ENCODE assay signal across 8 cellular contexts in the genomic region with DNA sequence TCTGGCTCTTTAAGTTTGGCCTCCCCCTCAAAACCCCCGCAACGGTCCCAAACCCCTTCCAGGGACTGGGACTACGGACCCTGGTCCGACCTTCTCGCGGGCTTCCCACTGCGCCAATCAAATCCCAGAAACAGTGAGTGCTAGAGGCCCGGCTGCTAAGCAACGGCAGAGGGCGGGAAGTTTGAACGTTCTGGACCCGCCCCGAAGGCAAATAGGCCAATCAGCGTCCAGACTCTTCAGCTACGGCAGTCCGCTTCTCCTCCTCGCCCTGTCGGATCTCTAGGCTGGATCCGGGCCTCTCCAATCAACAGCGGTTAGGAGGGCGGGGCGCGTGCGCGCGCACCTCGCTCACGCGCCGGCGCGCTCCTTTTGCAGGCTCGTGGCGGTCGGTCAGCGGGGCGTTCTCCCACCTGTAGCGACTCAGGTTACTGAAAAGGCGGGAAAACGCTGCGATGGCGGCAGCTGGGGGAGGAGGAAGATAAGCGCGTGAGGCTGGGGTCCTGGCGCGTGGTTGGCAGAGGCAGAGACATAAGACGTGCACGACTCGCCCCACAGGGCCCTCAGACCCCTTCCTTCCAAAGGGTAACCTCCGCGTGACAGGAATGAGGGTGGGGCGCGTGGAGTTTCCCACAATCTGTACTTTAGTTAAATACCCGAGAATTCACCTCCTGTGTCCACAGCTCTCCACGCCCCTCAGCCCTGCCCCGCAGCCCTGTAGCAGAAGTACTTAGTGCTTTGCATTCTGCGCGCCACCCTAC. TPM values are rescaled to one million over a fixed set of nuclear protein-coding genes. Genes with fewer than 3 reads are reported as not detected.
A peak's percentile ranks its signal among the peaks of the same experiment; 100 is the strongest.
DNase-seq lines count a peak whose midpoint lies in the region; ATAC-seq and TF ChIP-seq lines count a peak whose summit lies in the region.

A gene (plus strand): TSS at position 367 of the 758 bp plus-strand sequence. CDS start 462 bp downstream, outside the sequence.

- ATAC-seq in GM21529 (IDR thresholded peaks at IDR 0.05; ENCODE audit: unreplicated experiment) (peak; percentile 74), esophagus mucosa (peak; percentile 90)

- peak; percentile 99 for DNase-seq in DMS153 (lab: John Stamatoyannopoulos, UW)
- DNase-seq in activated T-cell treated with anti-CD3 and anti-CD28 coated beads, Interleukin-2, amount 50 U/mL, for 24 hours, result peak; percentile 96
- DNase-seq in stimulated activated CD8-positive, alpha-beta memory T cell treated with anti-CD3 and anti-CD28 coated beads, Interleukin-7, amount 100 ng/mL, for 1 hour (ENCODE audit: low read depth in 2 of 2), result peak; percentile 89 to 90

- peak within 1 kb of the TSS; percentile 93 to 99 (median 96) for H3K4me3 Mint-ChIP-seq in IgD-negative memory B cell
- peak within 1 kb of the TSS; percentile 98 for H3K4me3 Mint-ChIP-seq in activated T-cell treated with anti-CD3 and anti-CD28 coated beads, Interleukin-2, amount 50 U/mL, for 24 hours

- peaks cover 20% of the 10 kb centered on the region for H3K4me1 ChIP-seq in muscle layer of colon (ENCODE audit: insufficient read depth, low read length)

- no peaks in the 10 kb centered on the region for H3K27me3 Mint-ChIP-seq in IgD-negative memory B cell
- H3K27me3 Mint-ChIP-seq in activated T-cell treated with anti-CD3 and anti-CD28 coated beads, Interleukin-2, amount 50 U/mL, for 24 hours, result no peaks in the 10 kb centered on the region

- H3K36me3 ChIP-seq in muscle layer of colon (ENCODE audit: insufficient read depth, low read length), result no peaks in the 10 kb centered on the region

- H3K27me3 ChIP-seq in muscle layer of colon (ENCODE audit: control insufficient read depth in 1 of 2, insufficient read depth in 2 of 2, low read length in 2 of 2), result no peaks in the 10 kb centered on the region

- no peaks in the 10 kb centered on the region for H3K9me3 ChIP-seq in muscle layer of colon (ENCODE audit: low read length)

- H3K27ac Mint-ChIP-seq in IgD-negative memory B cell, result peak within 1 kb of the TSS; percentile 52 to 96 (median 93)
- peak within 1 kb of the TSS; percentile 96 for H3K27ac Mint-ChIP-seq in activated T-cell treated with anti-CD3 and anti-CD28 coated beads, Interleukin-2, amount 50 U/mL, for 24 hours

- H3K36me3 Mint-ChIP-seq in IgD-negative memory B cell, result no peaks in the 10 kb centered on the region
- H3K36me3 Mint-ChIP-seq in activated T-cell treated with anti-CD3 and anti-CD28 coated beads, Interleukin-2, amount 50 U/mL, for 24 hours (ENCODE audit: low read depth), result peaks cover 64% of the 10 kb centered on the region

- peak within 1 kb of the TSS; percentile 61 for H3K9ac ChIP-seq in muscle layer of colon (ENCODE audit: low read length)

- H3K4me1 Mint-ChIP-seq in IgD-negative memory B cell, result peaks cover 32 to 39% (median 34%) of the 10 kb centered on the region in 3 donors
- peaks cover 52% of the 10 kb centered on the region for H3K4me1 Mint-ChIP-seq in activated T-cell treated with anti-CD3 and anti-CD28 coated beads, Interleukin-2, amount 50 U/mL, for 24 hours (ENCODE audit: low read depth)

- peak within 1 kb of the TSS; percentile 85 to 86 for H3K4me3 ChIP-seq in muscle layer of colon (ENCODE audit: low read depth in 1 of 2, low read length in 2 of 2)

- peak within 1 kb of the TSS; percentile 53 for H3K27ac ChIP-seq in muscle layer of colon (ENCODE audit: low read depth, low read length)

- H3K9me3 Mint-ChIP-seq in IgD-negative memory B cell, result no peaks in the 10 kb centered on the region
- no peaks in the 10 kb centered on the region for H3K9me3 Mint-ChIP-seq in activated T-cell treated with anti-CD3 and anti-CD28 coated beads, Interleukin-2, amount 50 U/mL, for 24 hours

TF ChIP-seq in PFSK-1, 5 proteins besides CTCF, POLR2A, EP300 and RAD21:
- TF ChIP-seq FOXP2 (optimal IDR thresholded peaks at IDR 0.05; ENCODE audit: borderline replicate concordance, extremely low read depth, extremely low read length, insufficient read depth) (no peak), SIN3A (IDR thresholded peaks at IDR 0.05; ENCODE audit: borderline replicate concordance, insufficient read depth, low read length) (0 out of 2 replicates have a peak, but pooled peaks have one; percentile 11), TAF1 (IDR thresholded peaks at IDR 0.05; ENCODE audit: borderline replicate concordance, insufficient read depth, low read length) (peak; percentile 82), POLR2AphosphoS5 (IDR thresholded peaks at IDR 0.05; ENCODE audit: low read depth, low read length) (peak; percentile 93)
- TF ChIP-seq, protein P1, sequence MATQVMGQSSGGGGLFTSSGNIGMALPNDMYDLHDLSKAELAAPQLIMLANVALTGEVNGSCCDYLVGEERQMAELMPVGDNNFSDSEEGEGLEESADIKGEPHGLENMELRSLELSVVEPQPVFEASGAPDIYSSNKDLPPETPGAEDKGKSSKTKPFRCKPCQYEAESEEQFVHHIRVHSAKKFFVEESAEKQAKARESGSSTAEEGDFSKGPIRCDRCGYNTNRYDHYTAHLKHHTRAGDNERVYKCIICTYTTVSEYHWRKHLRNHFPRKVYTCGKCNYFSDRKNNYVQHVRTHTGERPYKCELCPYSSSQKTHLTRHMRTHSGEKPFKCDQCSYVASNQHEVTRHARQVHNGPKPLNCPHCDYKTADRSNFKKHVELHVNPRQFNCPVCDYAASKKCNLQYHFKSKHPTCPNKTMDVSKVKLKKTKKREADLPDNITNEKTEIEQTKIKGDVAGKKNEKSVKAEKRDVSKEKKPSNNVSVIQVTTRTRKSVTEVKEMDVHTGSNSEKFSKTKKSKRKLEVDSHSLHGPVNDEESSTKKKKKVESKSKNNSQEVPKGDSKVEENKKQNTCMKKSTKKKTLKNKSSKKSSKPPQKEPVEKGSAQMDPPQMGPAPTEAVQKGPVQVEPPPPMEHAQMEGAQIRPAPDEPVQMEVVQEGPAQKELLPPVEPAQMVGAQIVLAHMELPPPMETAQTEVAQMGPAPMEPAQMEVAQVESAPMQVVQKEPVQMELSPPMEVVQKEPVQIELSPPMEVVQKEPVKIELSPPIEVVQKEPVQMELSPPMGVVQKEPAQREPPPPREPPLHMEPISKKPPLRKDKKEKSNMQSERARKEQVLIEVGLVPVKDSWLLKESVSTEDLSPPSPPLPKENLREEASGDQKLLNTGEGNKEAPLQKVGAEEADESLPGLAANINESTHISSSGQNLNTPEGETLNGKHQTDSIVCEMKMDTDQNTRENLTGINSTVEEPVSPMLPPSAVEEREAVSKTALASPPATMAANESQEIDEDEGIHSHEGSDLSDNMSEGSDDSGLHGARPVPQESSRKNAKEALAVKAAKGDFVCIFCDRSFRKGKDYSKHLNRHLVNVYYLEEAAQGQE (IDR thresholded peaks at IDR 0.05; ENCODE audit: insufficient read depth in 1 of 2, low read depth in 2 of 2, low read length in 2 of 2), result no peak

RNA-seq across cellular contexts. Expression of the gene that starts here (rescaled TPM):
- 4.2 TPM for polyA plus RNA-seq in IgD-negative memory B cell
- 17.7 TPM for polyA plus RNA-seq in PFSK-1 (2012; ENCODE audit: insufficient read length, low read depth)
- 12.0 TPM for total RNA-seq in esophagus mucosa

Comparison
In these comparisons a context has a peak if more than half of its experiments do, and no peak if none do; other contexts are left out.
1. Peak in every context shown above with its lines: DNase-seq, ATAC-seq, H3K4me3 ChIP-seq and H3K27ac ChIP-seq.